In the genomic region with DNA sequence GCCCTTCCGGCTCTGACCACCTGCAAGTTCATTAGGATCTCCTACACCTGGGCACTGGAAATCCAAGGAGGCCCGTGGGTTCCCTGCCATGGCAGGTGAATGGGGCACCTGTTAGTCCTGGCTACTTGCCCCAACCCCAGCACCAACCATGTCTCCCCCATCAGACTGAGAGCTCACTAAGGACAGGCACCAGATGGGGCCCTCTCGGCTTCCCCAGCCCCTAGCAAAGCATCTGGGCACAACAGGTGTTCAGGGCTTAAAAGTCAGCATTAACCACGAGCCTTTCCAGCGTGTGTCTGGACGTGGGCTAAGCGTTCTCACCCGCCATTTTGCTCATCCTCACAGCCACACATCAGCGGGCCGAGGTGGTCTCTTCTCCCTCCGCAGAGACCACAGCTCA, we compare ENCODE assay signal across 32 cellular contexts. TPM values are rescaled to one million over a fixed set of nuclear protein-coding genes. Genes with fewer than 3 reads are reported as not detected.
DNase-seq lines count a peak whose midpoint lies in the region; ATAC-seq and TF ChIP-seq lines count a peak whose summit lies in the region.
"Had no signal": no experiment of that assay in that cellular context is flagged by ENCODE, and none has a peak within 500 bp of the region (broad histone marks: within the 10 kb centered on the region; RNA-seq: fewer than 3 reads in every experiment).

No MANE protein-coding gene starts in this region.

- H3K27ac Mint-ChIP-seq in activated T-cell treated with anti-CD3 and anti-CD28 coated beads, Interleukin-2, amount 50 U/mL, for 24 hours: no peak overlapping the region
- H3K27ac Mint-ChIP-seq in WTC11: no peak overlapping the region
- no peak overlapping the region for H3K27ac Mint-ChIP-seq in nephron
- H3K27ac Mint-ChIP-seq: activated CD8-positive, alpha-beta T cell treated with anti-CD3 and anti-CD28 coated beads for 36 hours; activated naive CD4-positive, alpha-beta T cell treated with anti-CD3 and anti-CD28 coated beads, Interleukin-2, amount 50 U/mL, for 72 hours; activated T-helper 17 cell treated with anti-CD3 and anti-CD28 coated beads, Interleukin-2, amount 50 U/mL, for 72 hours; stimulated activated naive CD8-positive, alpha-beta T cell treated with anti-CD3 and anti-CD28 coated beads, Interleukin-15, Interleukin-2, amounts not matched to agents 100 ng/mL and 50 ng/mL, for 24 hours had no signal

- no peak overlapping the region for H3K4me3 ChIP-seq in colonic mucosa
- H3K4me3 ChIP-seq in esophagus squamous epithelium: no peak overlapping the region
- H3K4me3 ChIP-seq in suprapubic skin: no peak overlapping the region
- H3K4me3 ChIP-seq: gastroesophageal sphincter, hepatocyte, K562, PC-9, right atrium auricular region, tibial nerve had no signal

- no peak for TF ChIP-seq POLR2A in esophagus squamous epithelium (IDR thresholded peaks at IDR 0.05)
- TF ChIP-seq POLR2A in suprapubic skin (IDR thresholded peaks at IDR 0.05): no peak

- H3K9me3 ChIP-seq in colonic mucosa (no peaks in the 10 kb centered on the region), esophagus squamous epithelium (peaks cover 0 to 4% (median 0%) of the 10 kb centered on the region in 3 donors), suprapubic skin (no peaks in the 10 kb centered on the region)

- no peak for TF ChIP-seq CTCF in WTC11 (IDR thresholded peaks at IDR 0.05)
- TF ChIP-seq CTCF in nephron (IDR thresholded peaks at IDR 0.05; ENCODE audit: unreplicated experiment in 3 of 3): no peak
- no peak for TF ChIP-seq CTCF in colonic mucosa (IDR thresholded peaks at IDR 0.05)
- TF ChIP-seq CTCF in esophagus squamous epithelium (IDR thresholded peaks at IDR 0.05): no peak
- TF ChIP-seq CTCF in suprapubic skin (IDR thresholded peaks at IDR 0.05): no peak

- H3K4me1 Mint-ChIP-seq in activated T-cell treated with anti-CD3 and anti-CD28 coated beads, Interleukin-2, amount 50 U/mL, for 4 hours (ENCODE audit: low read depth): no peaks in the 10 kb centered on the region
- peaks cover 9% of the 10 kb centered on the region for H3K4me1 Mint-ChIP-seq in activated T-cell treated with anti-CD3 and anti-CD28 coated beads, Interleukin-2, amount 50 U/mL, for 24 hours (ENCODE audit: low read depth)
- H3K4me1 Mint-ChIP-seq in WTC11 (peaks cover 32% of the 10 kb centered on the region), nephron (peaks cover 8% of the 10 kb centered on the region)
- H3K4me1 Mint-ChIP-seq: activated T-helper 17 cell treated with anti-CD3 and anti-CD28 coated beads, Interleukin-2, amount 50 U/mL, for 72 hours had no signal

- H3K9me3 Mint-ChIP-seq in activated T-cell treated with anti-CD3 and anti-CD28 coated beads, Interleukin-2, amount 50 U/mL, for 4 hours: peaks cover 15% of the 10 kb centered on the region
- peaks cover 12% of the 10 kb centered on the region for H3K9me3 Mint-ChIP-seq in activated T-cell treated with anti-CD3 and anti-CD28 coated beads, Interleukin-2, amount 50 U/mL, for 24 hours
- peaks cover 16% of the 10 kb centered on the region for H3K9me3 Mint-ChIP-seq in WTC11
- H3K9me3 Mint-ChIP-seq in nephron: peaks cover 12% of the 10 kb centered on the region

- H3K36me3 ChIP-seq in colonic mucosa (no peaks in the 10 kb centered on the region), esophagus squamous epithelium (no peaks in the 10 kb centered on the region), suprapubic skin (no peaks in the 10 kb centered on the region)
- H3K36me3 ChIP-seq: gastroesophageal sphincter, right atrium auricular region, tibial nerve had no signal

- WGBS in esophagus squamous epithelium, 2 donors: 71 to 73% methylated on average over 4 to 9 of the region's 11 CpGs
- WGBS in suprapubic skin: 72% methylated on average over 5 of the region's 11 CpGs

- H3K4me1 ChIP-seq in colonic mucosa: no peaks in the 10 kb centered on the region
- peaks cover 0 to 10% (median 7%) of the 10 kb centered on the region in 3 donors for H3K4me1 ChIP-seq in esophagus squamous epithelium
- H3K4me1 ChIP-seq in suprapubic skin: peaks cover 5% of the 10 kb centered on the region

- H3K4me3 Mint-ChIP-seq in activated T-cell treated with anti-CD3 and anti-CD28 coated beads, Interleukin-2, amount 50 U/mL, for 4 hours: no peak overlapping the region
- no peak overlapping the region for H3K4me3 Mint-ChIP-seq in activated T-cell treated with anti-CD3 and anti-CD28 coated beads, Interleukin-2, amount 50 U/mL, for 24 hours
- H3K4me3 Mint-ChIP-seq in WTC11 (peak overlapping the region; percentile 5; the same call in 1 of the 2 replicates), nephron (peak overlapping the region; percentile 77 to 86 (median 84))
- H3K4me3 Mint-ChIP-seq: activated CD8-positive, alpha-beta T cell treated with anti-CD3 and anti-CD28 coated beads for 36 hours; activated T-helper 17 cell treated with anti-CD3 and anti-CD28 coated beads, Interleukin-2, amount 50 U/mL, for 72 hours; stimulated activated naive CD8-positive, alpha-beta T cell treated with anti-CD3 and anti-CD28 coated beads, Interleukin-15, Interleukin-2, amounts not matched to agents 100 ng/mL and 50 ng/mL, for 24 hours had no signal

- POLR2A ChIA-PET in WTC11 (lab: Charles Lee): interaction anchor here (0.5 kb wide), 1 partner anchor 22 kb away, joined by 3 read pairs; no protein-coding TSS in a partner anchor

- no peak overlapping the region for H3K9ac ChIP-seq in colonic mucosa (ENCODE audit: low read depth in 2 of 2, low read length in 2 of 2)

- no peaks in the 10 kb centered on the region for H3K36me3 Mint-ChIP-seq in activated T-cell treated with anti-CD3 and anti-CD28 coated beads, Interleukin-2, amount 50 U/mL, for 4 hours (ENCODE audit: insufficient read depth)
- H3K36me3 Mint-ChIP-seq in activated T-cell treated with anti-CD3 and anti-CD28 coated beads, Interleukin-2, amount 50 U/mL, for 24 hours (ENCODE audit: low read depth): no peaks in the 10 kb centered on the region
- H3K36me3 Mint-ChIP-seq in WTC11: peaks cover 22% of the 10 kb centered on the region
- peaks cover 5% of the 10 kb centered on the region for H3K36me3 Mint-ChIP-seq in nephron (ENCODE audit: low read depth)

- H3K27ac ChIP-seq in colonic mucosa: no peak overlapping the region
- no peak overlapping the region for H3K27ac ChIP-seq in esophagus squamous epithelium
- no peak overlapping the region for H3K27ac ChIP-seq in suprapubic skin
- H3K27ac ChIP-seq: gastroesophageal sphincter, hepatocyte, PC-9, right atrium auricular region, tibial nerve had no signal

- peak; percentile 1 for DNase-seq in activated T-cell treated with anti-CD3 and anti-CD28 coated beads, Interleukin-2, amount 50 U/mL, for 4 hours
- DNase-seq in activated T-cell treated with anti-CD3 and anti-CD28 coated beads, Interleukin-2, amount 50 U/mL, for 24 hours: no peak
- DNase-seq in WTC11 (ENCODE audit: low spot score) (no peak), colonic mucosa (no peak), esophagus squamous epithelium (lab: John Stamatoyannopoulos, UW) (no peak), suprapubic skin (ENCODE audit: low spot score in 2 of 2) (no peak)
- DNase-seq: 8988T; activated CD4-positive, alpha-beta T cell treated with anti-CD3 and anti-CD28 coated beads for 1 hour; activated CD8-positive, alpha-beta memory T cell treated with anti-CD3 and anti-CD28 coated beads, Interleukin-2, amount 50 U/mL, for 48 hours; activated CD8-positive, alpha-beta T cell treated with anti-CD3 and anti-CD28 coated beads for 36 hours; amygdala; C1 segment of cervical spinal cord; COR-L47; DMS79; NCI-H1048; PC-9; Right ventricle myocardium superior; stimulated activated CD4-positive, alpha-beta T cell treated with anti-CD3 and anti-CD28 coated beads, Interleukin-2, amount 100 ng/mL, for 24 hours had no signal

- H3K27me3 Mint-ChIP-seq in activated T-cell treated with anti-CD3 and anti-CD28 coated beads, Interleukin-2, amount 50 U/mL, for 4 hours (ENCODE audit: low read depth): peaks cover 71% of the 10 kb centered on the region
- peaks cover 80% of the 10 kb centered on the region for H3K27me3 Mint-ChIP-seq in activated T-cell treated with anti-CD3 and anti-CD28 coated beads, Interleukin-2, amount 50 U/mL, for 24 hours
- H3K27me3 Mint-ChIP-seq in WTC11 (ENCODE audit: low read depth) (peaks cover 20% of the 10 kb centered on the region), nephron (ENCODE audit: low read depth) (peaks cover 43% of the 10 kb centered on the region)

- no peak for TF ChIP-seq EP300 in suprapubic skin (IDR thresholded peaks at IDR 0.05)

- ATAC-seq in activated T-cell treated with anti-CD3 and anti-CD28 coated beads, Interleukin-2, amount 50 U/mL, for 4 hours: no peak
- no peak for ATAC-seq in WTC11
- no peak for ATAC-seq in GM21367 (IDR thresholded peaks at IDR 0.05; ENCODE audit: unreplicated experiment)
- ATAC-seq: activated CD8-positive, alpha-beta T cell treated with anti-CD3 and anti-CD28 coated beads for 36 hours; activated naive CD4-positive, alpha-beta T cell treated with anti-CD3 and anti-CD28 coated beads, Interleukin-2, amount 50 U/mL, for 72 hours; activated T-helper 17 cell treated with anti-CD3 and anti-CD28 coated beads, Interleukin-2, amount 50 U/mL, for 72 hours; gastroesophageal sphincter; K562; left colon had no signal

- CTCF ChIA-PET in WTC11 (lab: Charles Lee): interaction anchor here (0.5 to 5.2 kb wide), 6 partner anchors 10 to 471 kb away, joined by 4 to 23 read pairs (median 4); no protein-coding TSS in a partner anchor

- peaks cover 22% of the 10 kb centered on the region for H3K27me3 ChIP-seq in colonic mucosa
- H3K27me3 ChIP-seq in esophagus squamous epithelium: peaks cover 0 to 87% (median 4%) of the 10 kb centered on the region in 4 donors
- H3K27me3 ChIP-seq in suprapubic skin: peaks cover 70% of the 10 kb centered on the region

- intact Hi-C loops in colonic mucosa (cut with DNase I) (no loop called here), esophagus squamous epithelium (cut with DNase I) (no loop called here)

TF ChIP-seq in WTC11, 78 proteins besides CTCF, POLR2A, EP300 and RAD21 (continues in another document):
- TF ChIP-seq NFYB (CRISPR knock-in tag; conservative IDR thresholded peaks at IDR 0.05; ENCODE audit: low read depth): no peak

RNA-seq across cellular contexts. Expression of a gene that starts 2.2 kb away (rescaled TPM):
- total RNA-seq in activated T-cell treated with anti-CD3 and anti-CD28 coated beads, Interleukin-2, amount 50 U/mL, for 4 hours: not detected
- total RNA-seq in WTC11 (2021) (12.5 to 13.0 TPM (median 12.6 TPM) in 3 replicates), colonic mucosa (under 1 TPM; 0.10 to 0.82 TPM), esophagus squamous epithelium (not detected), suprapubic skin (under 1 TPM in 2 of 4 donors, not detected in 2; 0.34 to 0.47 TPM)
- total RNA-seq: activated CD8-positive, alpha-beta T cell treated with anti-CD3 and anti-CD28 coated beads for 36 hours; lung microvascular endothelial cell; NCI-H460; T-helper 2 cell treated with Interferon-gamma antibody and Interleukin-4, amounts not matched to agents 100 ng/mL and 5 ng/mL, for 36 hours had no signal

RNA-seq across cellular contexts. Expression of a gene that starts 31.7 kb away (rescaled TPM):
- total RNA-seq in activated T-cell treated with anti-CD3 and anti-CD28 coated beads, Interleukin-2, amount 50 U/mL, for 4 hours: not detected
- total RNA-seq in WTC11 (2021) (5.3 to 5.9 TPM (median 5.3 TPM) in 3 replicates), colonic mucosa (not detected), esophagus squamous epithelium (not detected), suprapubic skin (10 to 100 TPM in 1 of 4 donors, 1 to 10 TPM in 3; 2.5 to 13.5 (median 4.7) TPM)
- total RNA-seq: activated CD8-positive, alpha-beta T cell treated with anti-CD3 and anti-CD28 coated beads for 36 hours; activated naive CD4-positive, alpha-beta T cell treated with anti-CD3 and anti-CD28 coated beads, Interleukin-2, amount 50 U/mL, for 72 hours; activated T-helper 17 cell treated with anti-CD3 and anti-CD28 coated beads, Interleukin-2, amount 50 U/mL, for 72 hours; gastroesophageal sphincter; K562; left colon; lung microvascular endothelial cell; NCI-H460; PC-9; right atrium auricular region; Right ventricle myocardium superior; T-helper 2 cell treated with Interferon-gamma antibody and Interleukin-4, amounts not matched to agents 100 ng/mL and 5 ng/mL, for 36 hours; tibial nerve had no signal

RNA-seq across cellular contexts. Expression of a gene that starts 48.0 kb away (rescaled TPM):
- total RNA-seq in activated T-cell treated with anti-CD3 and anti-CD28 coated beads, Interleukin-2, amount 50 U/mL, for 4 hours: under 1 TPM; 0.18 to 0.24 (median 0.18) TPM
- total RNA-seq in WTC11 (2021) (0.25 to 0.94 TPM (median 0.41 TPM) in 3 replicates), colonic mucosa (under 1 TPM; 0.35 to 0.80 TPM), esophagus squamous epithelium (1 to 10 TPM in 2 of 4 donors, under 1 TPM in 2; 0.22 to 1.5 (median 0.90) TPM), suprapubic skin (1 to 10 TPM; 1.9 to 4.9 (median 2.9) TPM)
- total RNA-seq: K562 had no signal

Comparison
In these comparisons a context has a peak if more than half of its experiments do, and no peak if none do; other contexts are left out.
1. H3K4me3 Mint-ChIP-seq: peak in WTC11 (single experiment) and nephron (3 of 3); none in activated T-cell treated with anti-CD3 and anti-CD28 coated beads, Interleukin-2, amount 50 U/mL, for 4 hours (single experiment) and activated T-cell treated with anti-CD3 and anti-CD28 coated beads, Interleukin-2, amount 50 U/mL, for 24 hours (single experiment).